8 cellular contexts compared by ENCODE assay signal in genomic region chr1:9413877-9414213, GRCh38.
DNase-seq lines count a peak whose midpoint lies in the region; ATAC-seq, FAIRE-seq and TF ChIP-seq lines count a peak whose summit lies in the region.

No MANE protein-coding gene starts in this region.

- peak overlapping the region; percentile 49 for H3K27ac Mint-ChIP-seq in T-helper 2 cell treated with Interferon-gamma antibody and Interleukin-4, amounts not matched to agents 5 μg/mL and 100 μg/mL, for 36 hours
- no peak overlapping the region for H3K27ac Mint-ChIP-seq in activated naive CD8-positive, alpha-beta T cell

- BruUV-seq in HepG2 (replicated peaks; lab: Mats Ljungman, UMichigan) = no TSS peak

- H3K79me2 ChIP-seq in HepG2 (ENCODE audit: insufficient read depth, low read length) = no peaks in the 10 kb centered on the region

- H3K4me3 Mint-ChIP-seq in T-helper 2 cell treated with Interferon-gamma antibody and Interleukin-4, amounts not matched to agents 5 μg/mL and 100 μg/mL, for 36 hours = peak overlapping the region; percentile 61
- peak overlapping the region; percentile 30 for H3K4me3 Mint-ChIP-seq in activated naive CD8-positive, alpha-beta T cell

- peaks cover 5% of the 10 kb centered on the region for H3K9me3 Mint-ChIP-seq in T-helper 2 cell treated with Interferon-gamma antibody and Interleukin-4, amounts not matched to agents 5 μg/mL and 100 μg/mL, for 36 hours
- no peaks in the 10 kb centered on the region for H3K9me3 Mint-ChIP-seq in activated naive CD8-positive, alpha-beta T cell (ENCODE audit: low read depth)

- peaks cover 3% of the 10 kb centered on the region for H3K36me3 Mint-ChIP-seq in T-helper 2 cell treated with Interferon-gamma antibody and Interleukin-4, amounts not matched to agents 5 μg/mL and 100 μg/mL, for 36 hours (ENCODE audit: low read depth)
- H3K36me3 Mint-ChIP-seq in activated naive CD8-positive, alpha-beta T cell = no peaks in the 10 kb centered on the region

- ATAC-seq in HepG2 = peak; percentile 21; the same call in 2 of the 3 replicates
- ATAC-seq in upper lobe of right lung = peak; percentile 21

- TF ChIP-seq EP300 in HepG2 (IDR thresholded peaks at IDR 0.05; ENCODE audit: low read depth in 2 of 2, low read length in 2 of 2) = no peak
- TF ChIP-seq EP300 in HepG2 (CRISPR knock-in tag; IDR thresholded peaks at IDR 0.05; ENCODE audit: borderline replicate concordance) = no peak

- TF ChIP-seq POLR2A in HepG2 (IDR thresholded peaks at IDR 0.05; ENCODE audit: insufficient read depth in 1 of 2, low read depth in 2 of 2, low read length in 2 of 2) = no peak

- H3K9me3 ChIP-seq in HepG2 (ENCODE audit: low read length) = no peaks in the 10 kb centered on the region
- no peaks in the 10 kb centered on the region for H3K9me3 ChIP-seq in upper lobe of right lung

- peaks cover 18% of the 10 kb centered on the region for H3K27me3 Mint-ChIP-seq in T-helper 2 cell treated with Interferon-gamma antibody and Interleukin-4, amounts not matched to agents 5 μg/mL and 100 μg/mL, for 36 hours (ENCODE audit: low read depth)
- no peaks in the 10 kb centered on the region for H3K27me3 Mint-ChIP-seq in activated naive CD8-positive, alpha-beta T cell

- CTCF ChIA-PET in HepG2 (lab: Yijun Ruan, JAX; ENCODE audit: low intra/inter-chr PET ratio, low total read pairs) = no interaction called here

- H3K36me3 ChIP-seq in HepG2 (replicated peaks in 1 of 2; ENCODE audit: control insufficient read depth in 1 of 2, insufficient read depth in 2 of 2, low read length in 2 of 2) (no peaks in the 10 kb centered on the region), upper lobe of right lung (no peaks in the 10 kb centered on the region)

- intact Hi-C loops in HepG2 (cut with micrococcal nuclease; ENCODE audit: unreplicated experiment) (no loop called here), upper lobe of right lung (cut with DNase I) (no loop called here)

- peaks cover 3 to 17% of the 10 kb centered on the region in 2 experiments; a peak in 3 of 5 replicates for H3K27me3 ChIP-seq in HepG2 (ENCODE audit: control insufficient read depth in 1 of 2, insufficient read depth in 2 of 2, low read length in 2 of 2)
- no peaks in the 10 kb centered on the region for H3K27me3 ChIP-seq in upper lobe of right lung

- H3K9ac ChIP-seq in HepG2 (ENCODE audit: insufficient read depth, low read depth, low read length) = no peak overlapping the region

- peaks cover 39% of the 10 kb centered on the region for H3K4me1 Mint-ChIP-seq in T-helper 2 cell treated with Interferon-gamma antibody and Interleukin-4, amounts not matched to agents 5 μg/mL and 100 μg/mL, for 36 hours (ENCODE audit: low read depth)
- H3K4me1 Mint-ChIP-seq in activated naive CD8-positive, alpha-beta T cell (ENCODE audit: low read depth) = peaks cover 44% of the 10 kb centered on the region

- H4K20me1 ChIP-seq in HepG2 (ENCODE audit: insufficient read depth, low read length) = no peaks in the 10 kb centered on the region

- H3K4me3 ChIP-seq in HepG2 (replicated peaks in 1 of 3; ENCODE audit: insufficient read depth in 1 of 3, low read depth in 2 of 3, low read length in 3 of 3) (peak overlapping the region in 2 of 3 experiments; percentile 34 to 59; a peak in 2 of 6 replicates), upper lobe of right lung (no peak overlapping the region)

- POLR2A ChIA-PET in HepG2 (lab: Yijun Ruan, JAX) = interaction anchor here (1.0 to 2.5 kb wide), 3 partner anchors 14 to 25 kb away, joined by 3 to 13 read pairs (median 4); no protein-coding TSS in a partner anchor

- peak overlapping the region; percentile 78 for H3K4me2 ChIP-seq in HepG2 (ENCODE audit: low read depth, low read length)

- no peak overlapping the region for H2AFZ ChIP-seq in HepG2 (ENCODE audit: low read length)

- TF ChIP-seq CTCF in HepG2 (CRISPR knock-in tag; IDR thresholded peaks at IDR 0.05) (no peak), upper lobe of right lung (IDR thresholded peaks at IDR 0.05) (no peak)

- no peak for DNase-seq in T-helper 2 cell treated with Interferon-gamma antibody and Interleukin-4, amounts not matched to agents 5 μg/mL and 100 μg/mL, for 36 hours (ENCODE audit: low spot score)
- DNase-seq in T-helper 2 cell (no peak), HepG2 (ENCODE audit: low spot score) (no peak), upper lobe of right lung (peak; percentile 66), NCI-H2081 treated with DMSO at 0.1 percent for 48 hours (lab: John Stamatoyannopoulos, UW) (no peak), DMS53 (lab: John Stamatoyannopoulos, UW) (no peak), NCI-H2196 (lab: John Stamatoyannopoulos, UW; ENCODE audit: unreplicated experiment) (no peak)

- H3K27ac ChIP-seq in HepG2 (ENCODE audit: extremely low read length, insufficient read depth, low read length) (no peak overlapping the region), upper lobe of right lung (peak overlapping the region; percentile 78)

- in situ Hi-C loops in HepG2 (cut with HindIII; ENCODE audit: extremely low pct_ligation_motif_present, low pct_unique_long_range_greater_than_20kb) = no loop called here

- H3K4me1 ChIP-seq in HepG2 (ENCODE audit: insufficient read depth, low read length) = peaks cover 32% of the 10 kb centered on the region
- H3K4me1 ChIP-seq in upper lobe of right lung = peaks cover 19% of the 10 kb centered on the region

- FAIRE-seq in HepG2 (lab: Jason Lieb, UNC) = no peak

- 13% methylated on average over 4 of the region's 4 CpGs for WGBS in HepG2 (ENCODE audit: low lambda C conversion rate)

- TF ChIP-seq RAD21 in HepG2 (CRISPR knock-in tag; IDR thresholded peaks at IDR 0.05) = no peak

TF ChIP-seq in HepG2, 621 proteins besides CTCF, POLR2A, EP300 and RAD21:
- TF ChIP-seq ZKSCAN5 (CRISPR knock-in tag; IDR thresholded peaks at IDR 0.05) (no peak), ZFY (CRISPR knock-in tag; IDR thresholded peaks at IDR 0.05) (peak; percentile 0; the same call in 1 of the 2 replicates), ZFX (CRISPR knock-in tag; IDR thresholded peaks at IDR 0.05; ENCODE audit: low read depth) (peak; percentile 30; the same call in 1 of the 2 replicates), ZNF331 (CRISPR knock-in tag; IDR thresholded peaks at IDR 0.05) (no peak), HDAC2 (CRISPR knock-in tag; IDR thresholded peaks at IDR 0.05) (no peak)
